11 cellular contexts compared by ENCODE assay signal in the genomic region with DNA sequence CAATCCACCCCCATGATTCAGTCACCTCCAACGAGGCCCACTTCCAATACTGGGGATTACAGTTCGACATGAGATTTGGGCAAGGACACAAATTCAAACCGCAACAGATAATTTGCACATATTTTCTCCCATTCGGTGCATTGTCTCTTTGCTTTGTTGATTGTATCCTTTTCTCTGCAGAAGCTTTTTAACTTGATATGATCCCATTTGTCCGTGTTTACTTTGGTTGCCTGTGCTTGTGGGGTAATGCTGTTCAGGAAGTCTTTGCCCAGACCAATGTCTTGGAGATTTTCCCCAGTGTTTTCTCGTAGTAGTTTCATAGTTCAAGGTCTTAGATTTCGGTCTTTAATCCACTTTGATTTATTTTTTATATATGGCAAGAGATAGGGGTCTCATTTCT.
"Had no signal": no experiment of that assay in that cellular context is flagged by ENCODE, and none has a peak within 500 bp of the region (broad histone marks: within the 10 kb centered on the region; RNA-seq: fewer than 3 reads in every experiment).

No MANE protein-coding gene starts in this region.

- H3K9ac ChIP-seq: GM23248 had no signal

- H3K4me3 ChIP-seq: GM23248, GM23338, HAP-1 had no signal

- H3K36me3 ChIP-seq: HAP-1 had no signal

- H3K9me3 ChIP-seq: HAP-1 had no signal

- H3K4me1 ChIP-seq: HAP-1 had no signal

- FAIRE-seq: H1, H54 had no signal

- DNase-seq: GM23248, GOT3, H7, H9, HCEC 1CT, HFFc6 had no signal

- H2AFZ ChIP-seq: GM23248, GM23338 had no signal

- H3K4me2 ChIP-seq: GM23338 had no signal

- ATAC-seq: GM23338, HCT116 had no signal

- H3K27ac ChIP-seq: GM23248 had no signal
